Comparison of ENCODE assay signal across 8 cellular contexts in genomic region chr2:151828890-151829324, GRCh38. TPM values are rescaled to one million over a fixed set of nuclear protein-coding genes. Genes with fewer than 3 reads are reported as not detected.
DNase-seq lines count a peak whose midpoint lies in the region; ATAC-seq and TF ChIP-seq lines count a peak whose summit lies in the region.

No MANE protein-coding gene starts in this region.

- H3K27ac ChIP-seq in CD4-positive, CD25-positive, alpha-beta regulatory T cell (ENCODE audit: insufficient read depth, low read length, poor library complexity, severe bottlenecking), result peak overlapping the region; percentile 76
- H3K27ac ChIP-seq in OCI-LY7 (ENCODE audit: low read depth, low read length, poor library complexity, severe bottlenecking) (peak overlapping the region; percentile 33), endodermal cell (ENCODE audit: low read depth, low read length) (no peak overlapping the region), neuronal stem cell (replicated peaks; ENCODE audit: low read length) (no peak overlapping the region)

- no peak overlapping the region for H3K4ac ChIP-seq in neuronal stem cell (ENCODE audit: low read length)

- no peak overlapping the region for H3K14ac ChIP-seq in neuronal stem cell (ENCODE audit: low read length)

- CTCF ChIA-PET in OCI-LY7 (lab: Charles Lee; ENCODE audit: unreplicated experiment), result interaction anchor here (3.5 kb wide), 1 partner anchor 17 kb away, joined by 10 read pairs; no protein-coding TSS in a partner anchor

- no peak overlapping the region for H2BK12ac ChIP-seq in neuronal stem cell (ENCODE audit: low read length)

- H3K18ac ChIP-seq in neuronal stem cell (ENCODE audit: low read length), result no peak overlapping the region

- H2BK15ac ChIP-seq in neuronal stem cell (ENCODE audit: low read length), result no peak overlapping the region

- H3K23ac ChIP-seq in neuronal stem cell (ENCODE audit: low read depth, low read length, poor library complexity), result no peak overlapping the region

- H2BK5ac ChIP-seq in neuronal stem cell (ENCODE audit: low read length), result no peak overlapping the region

- H3K4me1 Mint-ChIP-seq in CD4-positive, CD25-positive, alpha-beta regulatory T cell, result peaks cover 16 to 43% (median 35%) of the 10 kb centered on the region in 4 donors
- peaks cover 35% of the 10 kb centered on the region for H3K4me1 Mint-ChIP-seq in endodermal cell

- peaks cover 3% of the 10 kb centered on the region for H3K27me3 ChIP-seq in CD4-positive, CD25-positive, alpha-beta regulatory T cell (ENCODE audit: control insufficient read depth, insufficient read depth, low read length)
- H3K27me3 ChIP-seq in endodermal cell (ENCODE audit: control insufficient read depth, insufficient read depth, low read length, poor library complexity, severe bottlenecking) (no peaks in the 10 kb centered on the region), neuronal stem cell (ENCODE audit: control insufficient read depth in 3 of 3, insufficient read depth in 3 of 3, low read depth in 1 of 3, low read length in 3 of 3) (no peaks in the 10 kb centered on the region)

- no peak overlapping the region for H2AK5ac ChIP-seq in neuronal stem cell (ENCODE audit: low read depth, low read length)

- H4K91ac ChIP-seq in neuronal stem cell (ENCODE audit: low read depth, low read length, poor library complexity), result no peak overlapping the region

- peaks cover 0 to 1% (median 0%) of the 10 kb centered on the region in 7 donors for H3K9me3 Mint-ChIP-seq in CD4-positive, CD25-positive, alpha-beta regulatory T cell
- H3K9me3 Mint-ChIP-seq in endodermal cell, result no peaks in the 10 kb centered on the region

- no peak overlapping the region for H2BK120ac ChIP-seq in neuronal stem cell (ENCODE audit: low read depth, low read length)

- peaks cover 21% of the 10 kb centered on the region for H3K27me3 Mint-ChIP-seq in CD4-positive, CD25-positive, alpha-beta regulatory T cell
- no peaks in the 10 kb centered on the region for H3K27me3 Mint-ChIP-seq in endodermal cell (ENCODE audit: insufficient read depth)

- BruUV-seq in OCI-LY7 (replicated peaks; lab: Mats Ljungman, UMichigan), result TSS peak; percentile 99

- H3K9me3 ChIP-seq in CD4-positive, CD25-positive, alpha-beta regulatory T cell (ENCODE audit: control insufficient read depth in 2 of 2, low read length in 2 of 2), result no peaks in the 10 kb centered on the region
- H3K9me3 ChIP-seq in OCI-LY7 (ENCODE audit: low read length) (no peaks in the 10 kb centered on the region), endodermal cell (ENCODE audit: control insufficient read depth, low read length) (no peaks in the 10 kb centered on the region), neuronal stem cell (replicated peaks in 1 of 2; ENCODE audit: control insufficient read depth in 2 of 2, insufficient read depth in 1 of 2, low read depth in 1 of 2, low read length in 2 of 2) (no peaks in the 10 kb centered on the region)

- H3K79me2 ChIP-seq in OCI-LY7 (ENCODE audit: insufficient read depth, low read depth, low read length), result peaks cover 42% of the 10 kb centered on the region

- peak overlapping the region; percentile 89 to 97 (median 93) for H3K27ac Mint-ChIP-seq in CD4-positive, CD25-positive, alpha-beta regulatory T cell
- peak overlapping the region; percentile 87 for H3K27ac Mint-ChIP-seq in endodermal cell

- POLR2A ChIA-PET in OCI-LY7 (lab: Charles Lee), result interaction anchor here (0.7 to 6.1 kb wide), 10 partner anchors 9 to 371 kb away, joined by 3 to 80 read pairs (median 4); no protein-coding TSS in a partner anchor

- peaks cover 3% of the 10 kb centered on the region for H3K79me1 ChIP-seq in neuronal stem cell (ENCODE audit: low read depth, low read length)

- peak overlapping the region; percentile 86 to 92 (median 90) for H3K4me3 Mint-ChIP-seq in CD4-positive, CD25-positive, alpha-beta regulatory T cell
- H3K4me3 Mint-ChIP-seq in endodermal cell, result peak overlapping the region; percentile 95

- TF ChIP-seq CTCF in OCI-LY7 (conservative IDR thresholded peaks at IDR 0.05; ENCODE audit: low read length) (no peak), endodermal cell (conservative IDR thresholded peaks at IDR 0.05) (no peak)

- H3K9ac ChIP-seq in endodermal cell (ENCODE audit: extremely low read depth, low read length, poor library complexity, severe bottlenecking) (peak overlapping the region; percentile 12), neuronal stem cell (ENCODE audit: low read depth, low read length, poor library complexity) (no peak overlapping the region)

- intact Hi-C loops in OCI-LY7 (cut with micrococcal nuclease; ENCODE audit: unreplicated experiment), result loop anchor here (5.0 to 10.0 kb wide), 2 partner anchors 346 to 888 kb away; partner anchors contain the start of genes ARL6IP6, PRPF40A and STAM2

- DNase-seq in CD4-positive, CD25-positive, alpha-beta regulatory T cell, result no peak
- DNase-seq in OCI-LY7 (ENCODE audit: low spot score) (no peak), endodermal cell (no peak), neuronal stem cell (ENCODE audit: low spot score) (no peak), cortex of kidney (lab: John Stamatoyannopoulos, UW) (no peak), HCEC 1CT (no peak), NCI-H2171 (lab: John Stamatoyannopoulos, UW) (no peak)
- DNase-seq in effector CD8-positive, alpha-beta T cell (lab: John Stamatoyannopoulos, UW), result no peak

- no peaks in the 10 kb centered on the region for H3K36me3 Mint-ChIP-seq in CD4-positive, CD25-positive, alpha-beta regulatory T cell
- no peaks in the 10 kb centered on the region for H3K36me3 Mint-ChIP-seq in endodermal cell (ENCODE audit: low read depth)

- no peaks in the 10 kb centered on the region for H3K9me2 ChIP-seq in OCI-LY7 (ENCODE audit: insufficient read depth, low read length)

- H3K4me1 ChIP-seq in CD4-positive, CD25-positive, alpha-beta regulatory T cell (ENCODE audit: control insufficient read depth, insufficient read depth, low read length, poor library complexity, severe bottlenecking), result peaks cover 42% of the 10 kb centered on the region
- H3K4me1 ChIP-seq in OCI-LY7 (ENCODE audit: insufficient read depth, low read length, poor library complexity, severe bottlenecking) (peaks cover 31% of the 10 kb centered on the region), endodermal cell (ENCODE audit: control insufficient read depth, insufficient read depth, low read length) (peaks cover 6% of the 10 kb centered on the region), neuronal stem cell (ENCODE audit: control insufficient read depth in 2 of 2, insufficient read depth in 1 of 2, low read depth in 1 of 2, low read length in 2 of 2) (peaks cover 4 to 9% of the 10 kb centered on the region in 2 donors)

- H3K4me3 ChIP-seq in CD4-positive, CD25-positive, alpha-beta regulatory T cell (ENCODE audit: low read depth, low read length), result peak overlapping the region; percentile 89
- H3K4me3 ChIP-seq in OCI-LY7 (ENCODE audit: low read depth, low read length, poor library complexity, severe bottlenecking), result peak overlapping the region; percentile 99
- peak overlapping the region; percentile 94 for H3K4me3 ChIP-seq in endodermal cell (ENCODE audit: low read length)
- H3K4me3 ChIP-seq in neuronal stem cell (ENCODE audit: low read length in 2 of 2), result peak overlapping the region in 1 of 2 donors; percentile 92

- no peak overlapping the region for H4K8ac ChIP-seq in neuronal stem cell (ENCODE audit: low read depth, low read length)

- no peak for ATAC-seq in CD4-positive, CD25-positive, alpha-beta regulatory T cell (ENCODE audit: low read depth in 2 of 2)

- H2AFZ ChIP-seq in OCI-LY7 (ENCODE audit: low read length) (peak overlapping the region; percentile 74), neuronal stem cell (ENCODE audit: low read length) (peak overlapping the region; percentile 84)

- peaks cover 20% of the 10 kb centered on the region; the same call in 1 of the 2 replicates for H4K20me1 ChIP-seq in OCI-LY7 (ENCODE audit: insufficient read depth, low read length)

- 81 to 90% methylated on average over 2 to 5 of the region's 5 CpGs for WGBS in endodermal cell (ENCODE audit: insufficient coverage in 1 of 2, insufficient read length in 1 of 2), 2 experiments
- no CpG with 5 or more reads among the region's 5 CpGs for WGBS in neuronal stem cell (ENCODE audit: extremely low coverage in 2 of 2, insufficient read length in 2 of 2, insufficient replicate concordance in 1 of 2), 2 donors

- H3K4me2 ChIP-seq in OCI-LY7 (ENCODE audit: low read length) (peak overlapping the region; percentile 71), neuronal stem cell (ENCODE audit: insufficient read depth, low read length, poor library complexity, severe bottlenecking) (peak overlapping the region; percentile 51)

- no peaks in the 10 kb centered on the region for H3K36me3 ChIP-seq in CD4-positive, CD25-positive, alpha-beta regulatory T cell (ENCODE audit: control insufficient read depth, insufficient read depth, low read length)
- H3K36me3 ChIP-seq in OCI-LY7 (ENCODE audit: insufficient read depth, low read length) (peaks cover 11% of the 10 kb centered on the region; the same call in 1 of the 2 replicates), endodermal cell (ENCODE audit: control insufficient read depth, insufficient read depth, low read length) (no peaks in the 10 kb centered on the region), neuronal stem cell (replicated peaks in 1 of 2; ENCODE audit: control insufficient read depth in 2 of 2, insufficient read depth in 2 of 2, low read length in 2 of 2) (peaks cover 0 to 9% of the 10 kb centered on the region in 2 donors)

RNA-seq across cellular contexts. Expression of gene ARL5A, which starts 0.7 kb away (rescaled TPM):
- 27.3 TPM for total RNA-seq in CD4-positive, CD25-positive, alpha-beta regulatory T cell
- polyA plus RNA-seq in CD4-positive, CD25-positive, alpha-beta regulatory T cell, result 10 to 100 TPM; 60.1 to 90.5 (median 71.9) TPM
- 91.4 and 107 TPM in 2 replicates for total RNA-seq in OCI-LY7 (2014; rRNA removed; shearing (Covaris generic))
- total RNA-seq in OCI-LY7 (2022) (78.1 and 78.6 TPM in 2 replicates), endodermal cell (10 to 100 TPM; 72.2 to 77.1 TPM)
- 37.0 TPM for polyA plus RNA-seq in endodermal cell (2013, experiment 1 of 2)
- 40.2 TPM for polyA plus RNA-seq in endodermal cell (2013, experiment 2 of 2)
- 50.0 TPM for polyA plus RNA-seq in neuronal stem cell (2013, experiment 1 of 2)
- 49.6 TPM for polyA plus RNA-seq in neuronal stem cell (2013, experiment 2 of 2)

Comparison
In these comparisons a context has a peak if more than half of its experiments do, and no peak if none do; other contexts are left out.
1. H3K27ac ChIP-seq: peak in CD4-positive, CD25-positive, alpha-beta regulatory T cell (single experiment) and OCI-LY7 (single experiment); none in endodermal cell (single experiment) and neuronal stem cell (single experiment).